11 cellular contexts compared by ENCODE assay signal in genomic region chr6:132190815-132191175, GRCh38.
A peak's percentile ranks its signal among the peaks of the same experiment; 100 is the strongest.
DNase-seq lines count a peak whose midpoint lies in the region; ATAC-seq lines count a peak whose summit lies in the region.
"Had no signal": no experiment of that assay in that cellular context is flagged by ENCODE, and none has a peak within 500 bp of the region (broad histone marks: within the 10 kb centered on the region; RNA-seq: fewer than 3 reads in every experiment).

No MANE protein-coding gene starts in this region.

- H3K27me3 Mint-ChIP-seq in stimulated activated memory B cell treated with anti-CD40 and anti-IgM and Interleukin-4, amounts not matched to agents 10 μg/mL and 1 μg/mL and 100 μg/mL, for 72 hours = peaks cover 13% of the 10 kb centered on the region

- H3K27ac Mint-ChIP-seq in stimulated activated memory B cell treated with anti-CD40 and anti-IgM and Interleukin-4, amounts not matched to agents 10 μg/mL and 1 μg/mL and 100 μg/mL, for 72 hours = no peak overlapping the region

- no peaks in the 10 kb centered on the region for H3K9me3 Mint-ChIP-seq in stimulated activated memory B cell treated with anti-CD40 and anti-IgM and Interleukin-4, amounts not matched to agents 10 μg/mL and 1 μg/mL and 100 μg/mL, for 72 hours

- DNase-seq in MV-4-11 (lab: John Stamatoyannopoulos, UW) (peak; percentile 9), fibroblast of gingiva (ENCODE audit: low read depth) (peak; percentile 88), NCI-H526 (lab: John Stamatoyannopoulos, UW) (no peak), NOMO-1 treated with DMSO at 0.1 percent for 48 hours (lab: John Stamatoyannopoulos, UW; ENCODE audit: unreplicated experiment) (no peak), NCI-H1417 treated with DMSO at 0.1 percent for 48 hours (lab: John Stamatoyannopoulos, UW) (no peak)
- DNase-seq in activated CD4-positive, alpha-beta T cell treated with anti-CD3 and anti-CD28 coated beads for 48 hours = no peak
- DNase-seq: NCI-H1105 treated with DMSO at 0.1 percent for 48 hours, substantia nigra had no signal

- H3K36me3 Mint-ChIP-seq in stimulated activated memory B cell treated with anti-CD40 and anti-IgM and Interleukin-4, amounts not matched to agents 10 μg/mL and 1 μg/mL and 100 μg/mL, for 72 hours = no peaks in the 10 kb centered on the region

- H3K4me3 Mint-ChIP-seq in stimulated activated memory B cell treated with anti-CD40 and anti-IgM and Interleukin-4, amounts not matched to agents 10 μg/mL and 1 μg/mL and 100 μg/mL, for 72 hours = no peak overlapping the region

- peaks cover 14% of the 10 kb centered on the region for H3K4me1 Mint-ChIP-seq in stimulated activated memory B cell treated with anti-CD40 and anti-IgM and Interleukin-4, amounts not matched to agents 10 μg/mL and 1 μg/mL and 100 μg/mL, for 72 hours

- peak; percentile 23 for ATAC-seq in GM19463 (IDR thresholded peaks at IDR 0.05; ENCODE audit: unreplicated experiment)
- ATAC-seq in stimulated activated memory B cell treated with anti-CD40 and anti-IgM and Interleukin-4, amounts not matched to agents 10 μg/mL and 1 μg/mL and 100 μg/mL, for 72 hours = peak; percentile 32
- ATAC-seq: Panc1 had no signal

Comparison
In these comparisons a context has a peak if more than half of its experiments do, and no peak if none do; other contexts are left out.
1. DNase-seq: peak in MV-4-11 (single experiment) and fibroblast of gingiva (single experiment); none in NCI-H526 (0 of 2), NOMO-1 treated with DMSO at 0.1 percent for 48 hours (single experiment), activated CD4-positive, alpha-beta T cell treated with anti-CD3 and anti-CD28 coated beads for 48 hours (single experiment) and NCI-H1417 treated with DMSO at 0.1 percent for 48 hours (single experiment).